In genomic region chr11:55106391-55106790, GRCh38 we compare ENCODE assay signal across 23 cellular contexts.
DNase-seq lines count a peak whose midpoint lies in the region; ATAC-seq and TF ChIP-seq lines count a peak whose summit lies in the region.
"Had no signal": no experiment of that assay in that cellular context is flagged by ENCODE, and none has a peak within 500 bp of the region (broad histone marks: within the 10 kb centered on the region; RNA-seq: fewer than 3 reads in every experiment).

No MANE protein-coding gene starts in this region.

- intact Hi-C loops in heart left ventricle (cut with DNase I), result no loop called here

- no peak overlapping the region for H3K27ac ChIP-seq in 22Rv1
- no peak overlapping the region for H3K27ac ChIP-seq in OCI-LY1 (ENCODE audit: low read depth, low read length, poor library complexity, severe bottlenecking)
- H3K27ac ChIP-seq in heart left ventricle, result no peak overlapping the region
- H3K27ac ChIP-seq: A549 had no signal

- H3K4me2 ChIP-seq in OCI-LY1 (ENCODE audit: low read length), result no peak overlapping the region
- H3K4me2 ChIP-seq: A549 had no signal

- 52 to 55% (median 54%) methylated on average over 4 of the region's 4 CpGs for WGBS in heart left ventricle, 4 donors

- no peaks in the 10 kb centered on the region for H3K79me2 ChIP-seq in OCI-LY1 (ENCODE audit: insufficient read depth, low read length)

- H3K4me3 ChIP-seq in OCI-LY1 (ENCODE audit: low read depth, low read length, poor library complexity, severe bottlenecking) (no peak overlapping the region), heart left ventricle (no peak overlapping the region)
- H3K4me3 ChIP-seq: A549, MG63 had no signal

- H2AFZ ChIP-seq in OCI-LY1 (ENCODE audit: low read length), result no peak overlapping the region

- in situ Hi-C loops in SK-MEL-5 (cut with HindIII; ENCODE audit: low pct_unique_long_range_greater_than_20kb, low sequenced_read_pairs), result no loop called here

- H3K9me2 ChIP-seq in OCI-LY1 (ENCODE audit: low read depth, low read length), result no peaks in the 10 kb centered on the region

- H3K9me3 Mint-ChIP-seq in HFFc6, result peaks cover 74% of the 10 kb centered on the region
- H3K9me3 Mint-ChIP-seq in T-helper 2 cell treated with Interferon-gamma antibody and Interleukin-4, amounts not matched to agents 5 μg/mL and 100 μg/mL, for 36 hours, result peaks cover 44% of the 10 kb centered on the region

- no peak for ATAC-seq in heart left ventricle
- ATAC-seq: A549 had no signal

- no peaks in the 10 kb centered on the region for H4K20me1 ChIP-seq in OCI-LY1 (ENCODE audit: insufficient read depth, low read length)

- no peak overlapping the region for H3K4me3 Mint-ChIP-seq in HFFc6
- no peak overlapping the region for H3K4me3 Mint-ChIP-seq in T-helper 2 cell treated with Interferon-gamma antibody and Interleukin-4, amounts not matched to agents 5 μg/mL and 100 μg/mL, for 36 hours
- H3K4me3 Mint-ChIP-seq: CD4-positive, CD25-positive, alpha-beta regulatory T cell; IgD-negative memory B cell; T-helper 1 cell treated with Interleukin-12 subunit alpha and Interleukin-12 subunit beta and Interleukin-4 antibody, amounts not matched to agents 30 μg/mL and 1 μg/mL, for 36 hours had no signal

- H3K9me3 ChIP-seq in OCI-LY1 (ENCODE audit: low read length) (no peaks in the 10 kb centered on the region), heart left ventricle (peaks cover 0 to 79% (median 39%) of the 10 kb centered on the region in 12 donors)
- H3K9me3 ChIP-seq: BE2C had no signal

- no peak for DNase-seq in HFFc6
- DNase-seq in SK-MEL-5 (ENCODE audit: low read depth, low spot score), result peak; percentile 9
- DNase-seq in COR-L47 (lab: John Stamatoyannopoulos, UW), result no peak
- DNase-seq in heart left ventricle, result no peak
- DNase-seq in T-helper 2 cell treated with Interferon-gamma antibody and Interleukin-4, amounts not matched to agents 5 μg/mL and 100 μg/mL, for 36 hours (ENCODE audit: low spot score), result no peak
- DNase-seq: BE2C; Caco-2; CD4-positive, CD25-positive, alpha-beta regulatory T cell; DMS153; EL; GF-D8; MG63; NCI-H1092; NCI-H146; NCI-H2029; NCI-H226; NCI-H510A treated with DMSO at 0.1 percent for 48 hours; NCI-H774 had no signal

- H3K27me3 ChIP-seq in OCI-LY1 (ENCODE audit: insufficient read depth, low read length) (no peaks in the 10 kb centered on the region), heart left ventricle (no peaks in the 10 kb centered on the region)
- H3K27me3 ChIP-seq: BE2C, MG63 had no signal

- no peaks in the 10 kb centered on the region for H3K27me3 Mint-ChIP-seq in HFFc6 (ENCODE audit: insufficient read depth)
- H3K27me3 Mint-ChIP-seq in T-helper 2 cell treated with Interferon-gamma antibody and Interleukin-4, amounts not matched to agents 5 μg/mL and 100 μg/mL, for 36 hours (ENCODE audit: low read depth), result no peaks in the 10 kb centered on the region
- H3K27me3 Mint-ChIP-seq: CD4-positive, CD25-positive, alpha-beta regulatory T cell; IgD-negative memory B cell had no signal

- TF ChIP-seq CTCF in 22Rv1 (IDR thresholded peaks at IDR 0.05) (peak; percentile 59), HFFc6 (IDR thresholded peaks at IDR 0.05) (peak; percentile 25; the same call in 1 of the 2 replicates), OCI-LY1 (IDR thresholded peaks at IDR 0.05; ENCODE audit: low read length) (peak; percentile 42; the same call in 1 of the 2 replicates), heart left ventricle (IDR thresholded peaks at IDR 0.05) (no peak)

- H3F3A ChIP-seq in OCI-LY1 (ENCODE audit: insufficient read depth, low read length), result no peaks in the 10 kb centered on the region

- H3K36me3 Mint-ChIP-seq in HFFc6 (ENCODE audit: low read depth), result no peaks in the 10 kb centered on the region; the same call in 1 of the 2 replicates
- no peaks in the 10 kb centered on the region for H3K36me3 Mint-ChIP-seq in T-helper 2 cell treated with Interferon-gamma antibody and Interleukin-4, amounts not matched to agents 5 μg/mL and 100 μg/mL, for 36 hours (ENCODE audit: low read depth)
- H3K36me3 Mint-ChIP-seq: CD4-positive, CD25-positive, alpha-beta regulatory T cell; IgD-negative memory B cell had no signal

- TF ChIP-seq POLR2A in heart left ventricle (IDR thresholded peaks at IDR 0.05), result no peak

- no peak overlapping the region for H3K27ac Mint-ChIP-seq in HFFc6
- no peak overlapping the region for H3K27ac Mint-ChIP-seq in T-helper 2 cell treated with Interferon-gamma antibody and Interleukin-4, amounts not matched to agents 5 μg/mL and 100 μg/mL, for 36 hours
- H3K27ac Mint-ChIP-seq: IgD-negative memory B cell; T-helper 1 cell treated with Interleukin-12 subunit alpha and Interleukin-12 subunit beta and Interleukin-4 antibody, amounts not matched to agents 30 μg/mL and 1 μg/mL, for 36 hours had no signal

- no peaks in the 10 kb centered on the region for H3K4me1 Mint-ChIP-seq in HFFc6 (ENCODE audit: low read depth)
- no peaks in the 10 kb centered on the region for H3K4me1 Mint-ChIP-seq in T-helper 2 cell treated with Interferon-gamma antibody and Interleukin-4, amounts not matched to agents 5 μg/mL and 100 μg/mL, for 36 hours (ENCODE audit: low read depth)
- H3K4me1 Mint-ChIP-seq: CD4-positive, CD25-positive, alpha-beta regulatory T cell; IgD-negative memory B cell had no signal

- H3K9ac ChIP-seq in OCI-LY1 (ENCODE audit: low read length), result no peak overlapping the region

- H3K36me3 ChIP-seq in OCI-LY1 (ENCODE audit: insufficient read depth, low read length) (no peaks in the 10 kb centered on the region), heart left ventricle (no peaks in the 10 kb centered on the region)
- H3K36me3 ChIP-seq: BE2C, MG63 had no signal

- no peaks in the 10 kb centered on the region for H3K4me1 ChIP-seq in OCI-LY1 (ENCODE audit: insufficient read depth, low read length, severe bottlenecking)
- H3K4me1 ChIP-seq in heart left ventricle, result no peaks in the 10 kb centered on the region
- H3K4me1 ChIP-seq: A549, BE2C, Caco-2 had no signal

Comparison
In these comparisons a context has a peak if more than half of its experiments do, and no peak if none do; other contexts are left out.
1. CTCF ChIP-seq: peak in 22Rv1 (single experiment), HFFc6 (single experiment) and OCI-LY1 (single experiment); none in heart left ventricle (0 of 12).